Comparison of ENCODE assay signal across 8 cellular contexts in the genomic region with DNA sequence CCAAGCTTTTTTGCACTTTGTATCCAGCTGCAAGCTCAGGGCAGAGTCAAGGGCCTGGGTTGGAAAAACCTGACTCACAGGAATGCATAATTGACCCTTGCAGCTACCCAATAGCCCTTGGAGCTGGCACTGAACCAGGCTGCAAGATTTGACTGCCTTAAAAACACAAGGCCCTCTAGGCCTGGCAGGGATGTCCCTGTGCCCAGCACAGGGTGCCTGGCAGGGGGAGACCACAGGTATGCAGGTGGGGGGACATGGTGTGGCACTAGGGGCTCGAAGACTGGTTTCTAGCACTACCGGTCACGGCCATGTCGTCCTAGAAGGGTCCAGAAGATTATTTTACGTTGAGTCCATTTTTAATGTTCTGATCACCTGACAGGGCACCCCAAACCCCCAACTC. TPM values are rescaled to one million over a fixed set of nuclear protein-coding genes. Genes with fewer than 3 reads are reported as not detected.
DNase-seq lines count a peak whose midpoint lies in the region; ATAC-seq, FAIRE-seq and TF ChIP-seq lines count a peak whose summit lies in the region.

No MANE protein-coding gene starts in this region.

- peak; percentile 44 for DNase-seq in AG09319 (ENCODE audit: extremely low read depth, low read depth)
- DNase-seq in dermis blood vessel endothelial cell, result peak; percentile 79
- DNase-seq in natural killer cell, result no peak
- DNase-seq in NK-92 (lab: John Stamatoyannopoulos, UW; ENCODE audit: unreplicated experiment), result no peak
- no peak for DNase-seq in GM19239 (ENCODE audit: insufficient read length, low spot score)
- no peak for DNase-seq in GOT3 (lab: John Stamatoyannopoulos, UW)

- 0 out of 2 replicates have a peak, but pooled peaks have one; percentile 4 for TF ChIP-seq RAD21 in Ishikawa (IDR thresholded peaks at IDR 0.05; ENCODE audit: low read depth)

- TF ChIP-seq EP300 in Ishikawa (IDR thresholded peaks at IDR 0.05; ENCODE audit: borderline replicate concordance), result no peak; the same call in 1 of the 2 replicates

- H3K4me3 Mint-ChIP-seq in natural killer cell, result peak overlapping the region; percentile 71

- intact Hi-C loops in natural killer cell (cut with micrococcal nuclease), result no loop called here

- no peak for TF ChIP-seq CTCF in AG09319 (IDR thresholded peaks at IDR 0.05; ENCODE audit: low read depth, low read length)
- TF ChIP-seq CTCF in natural killer cell (IDR thresholded peaks at IDR 0.05), result no peak

- no peaks in the 10 kb centered on the region for H3K9me3 Mint-ChIP-seq in natural killer cell

- peaks cover 38 to 50% of the 10 kb centered on the region in 2 donors for H3K4me1 Mint-ChIP-seq in natural killer cell

- H3K36me3 Mint-ChIP-seq in natural killer cell, result peaks cover 5% of the 10 kb centered on the region

- peak in 2 of 3 donors; percentile 3 to 4 for ATAC-seq in natural killer cell
- no peak for ATAC-seq in HG03095 (IDR thresholded peaks at IDR 0.05; ENCODE audit: unreplicated experiment)

- H3K27ac Mint-ChIP-seq in natural killer cell, result peak overlapping the region; percentile 85 to 90

- no peak for FAIRE-seq in GM19239 (lab: Jason Lieb, UNC)

- no peaks in the 10 kb centered on the region for H3K27me3 Mint-ChIP-seq in natural killer cell (ENCODE audit: low read depth in 2 of 2)

TF ChIP-seq in Ishikawa, 13 proteins besides CTCF, POLR2A, EP300 and RAD21:
- peak; percentile 72 for TF ChIP-seq NFIC (IDR thresholded peaks at IDR 0.05)
- TF ChIP-seq CREB1 (IDR thresholded peaks at IDR 0.05; ENCODE audit: low read depth), result no peak
- TF ChIP-seq TEAD4 (IDR thresholded peaks at IDR 0.05), result peak; percentile 55

RNA-seq across cellular contexts. Expression of a gene that starts 30.2 kb away (rescaled TPM):
- total RNA-seq in dermis blood vessel endothelial cell (50.0 and 62.1 TPM in 2 replicates), natural killer cell (100 to 1,000 TPM; 235 to 284 (median 242) TPM)

RNA-seq across cellular contexts. Expression of a gene that starts 36.7 kb away (rescaled TPM):
- 0.34 and 0.60 TPM in 2 replicates for total RNA-seq in dermis blood vessel endothelial cell
- total RNA-seq in natural killer cell, result 1 to 10 TPM in 2 of 3 donors, under 1 TPM in 1; 0.26 to 2.5 (median 1.5) TPM

RNA-seq across cellular contexts. Expression of a gene that starts 42.0 kb away (rescaled TPM):
- total RNA-seq in dermis blood vessel endothelial cell (not detected in 2 replicates), natural killer cell (under 1 TPM in 1 of 3 donors, not detected in 2; 0.23 TPM)

Comparison
In these comparisons a context has a peak if more than half of its experiments do, and no peak if none do; other contexts are left out.
1. DNase-seq: peak in AG09319 (single experiment) and dermis blood vessel endothelial cell (single experiment); none in natural killer cell (single experiment), NK-92 (single experiment), GM19239 (single experiment) and GOT3 (single experiment).